Comparison of ENCODE assay signal across 13 cellular contexts in genomic region chr13:96771501-96772367, GRCh38.
A peak's percentile ranks its signal among the peaks of the same experiment; 100 is the strongest.
DNase-seq lines count a peak whose midpoint lies in the region; ATAC-seq and TF ChIP-seq lines count a peak whose summit lies in the region.
"Had no signal": no experiment of that assay in that cellular context is flagged by ENCODE, and none has a peak within 500 bp of the region (broad histone marks: within the 10 kb centered on the region; RNA-seq: fewer than 3 reads in every experiment).

No MANE protein-coding gene starts in this region.

- H4K20me1 ChIP-seq in HCT116 (ENCODE audit: insufficient read depth): no peaks in the 10 kb centered on the region

- H3K9me3 ChIP-seq in HCT116 (ENCODE audit: control insufficient read depth in 1 of 2, insufficient read depth in 1 of 2, low read depth in 1 of 2, low read length in 2 of 2) (no peaks in the 10 kb centered on the region), spleen (peaks cover 0 to 8% (median 0%) of the 10 kb centered on the region in 8 donors)
- H3K9me3 ChIP-seq: sigmoid colon had no signal

- no peak overlapping the region for H3K27ac Mint-ChIP-seq in activated CD4-positive, alpha-beta T cell treated with anti-CD3 and anti-CD28 coated beads for 36 hours
- H3K27ac Mint-ChIP-seq: activated naive CD8-positive, alpha-beta T cell; stimulated activated effector memory CD8-positive, alpha-beta T cell treated with anti-CD3 and anti-CD28 coated beads, Interleukin-12 subunit alpha, Interleukin-12 subunit beta, amount 100 ng/mL, for 72 hours had no signal

- H3K27me3 ChIP-seq in HCT116 (ENCODE audit: insufficient read depth, low read length): peaks cover 11% of the 10 kb centered on the region; the same call in 1 of the 2 replicates
- H3K27me3 ChIP-seq in spleen (replicated peaks in 1 of 7): no peaks in the 10 kb centered on the region
- H3K27me3 ChIP-seq: sigmoid colon had no signal

- H3K4me1 ChIP-seq in HCT116 (ENCODE audit: control insufficient read depth in 1 of 2, insufficient read depth in 2 of 2, low read length in 2 of 2): no peaks in the 10 kb centered on the region
- no peaks in the 10 kb centered on the region for H3K4me1 ChIP-seq in spleen
- H3K4me1 ChIP-seq: sigmoid colon had no signal

- no peaks in the 10 kb centered on the region for H3K79me2 ChIP-seq in HCT116 (ENCODE audit: insufficient read depth, low read length)

- POLR2A ChIA-PET in HCT116 (lab: Charles Lee): no interaction called here
- POLR2A ChIA-PET in activated CD4-positive, alpha-beta T cell treated with anti-CD3 and anti-CD28 coated beads for 36 hours (lab: Charles Lee): no interaction called here

- TF ChIP-seq RAD21 in HCT116 (IDR thresholded peaks at IDR 0.05; ENCODE audit: low read depth): no peak

- no peaks in the 10 kb centered on the region for H3K36me3 ChIP-seq in HCT116 (ENCODE audit: control insufficient read depth in 1 of 2, insufficient read depth in 2 of 2, low read length in 2 of 2)
- H3K36me3 ChIP-seq in spleen: no peaks in the 10 kb centered on the region
- H3K36me3 ChIP-seq: sigmoid colon had no signal

- H3K9me2 ChIP-seq in HCT116 (ENCODE audit: insufficient read depth): no peaks in the 10 kb centered on the region

- H3K4me3 ChIP-seq in HCT116 (replicated peaks in 1 of 2; ENCODE audit: low read depth in 1 of 2, low read length in 2 of 2) (no peak overlapping the region), spleen (no peak overlapping the region)
- H3K4me3 ChIP-seq: sigmoid colon had no signal

- CTCF ChIA-PET in HCT116 (lab: Charles Lee): no interaction called here
- CTCF ChIA-PET in activated CD4-positive, alpha-beta T cell treated with anti-CD3 and anti-CD28 coated beads for 36 hours (lab: Charles Lee): no interaction called here

- BruUV-seq in HCT116 (replicated peaks; lab: Mats Ljungman, UMichigan): no TSS peak

- no peak overlapping the region for H2AFZ ChIP-seq in HCT116 (ENCODE audit: low read depth, low read length, poor library complexity, severe bottlenecking)

- intact Hi-C loops in HCT116 (cut with micrococcal nuclease): no loop called here
- intact Hi-C loops in activated CD4-positive, alpha-beta T cell treated with anti-CD3 and anti-CD28 coated beads for 36 hours (cut with DNase I, micrococcal nuclease): no loop called here
- intact Hi-C loops in spleen (cut with DNase I; ENCODE audit: low total_unique reads): no loop called here

- H3K4me3 Mint-ChIP-seq in activated CD4-positive, alpha-beta T cell treated with anti-CD3 and anti-CD28 coated beads for 36 hours: no peak overlapping the region
- H3K4me3 Mint-ChIP-seq: activated naive CD8-positive, alpha-beta T cell; stimulated activated effector memory CD8-positive, alpha-beta T cell treated with anti-CD3 and anti-CD28 coated beads, Interleukin-12 subunit alpha, Interleukin-12 subunit beta, amount 100 ng/mL, for 72 hours had no signal

- no peak overlapping the region for H3K9ac ChIP-seq in HCT116 (ENCODE audit: low read length)

- in situ Hi-C loops in KBM-7 (cut with MboI; ENCODE audit: low pct_unique_long_range_greater_than_20kb, low sequenced_read_pairs): no loop called here

- DNase-seq in NCI-H345 (lab: John Stamatoyannopoulos, UW): peak; percentile 14
- DNase-seq in NCI-H345 treated with DMSO at 0.1 percent for 48 hours (lab: John Stamatoyannopoulos, UW; ENCODE audit: unreplicated experiment): no peak
- DNase-seq in HCT116 (ENCODE audit: low read depth, low spot score): no peak
- DNase-seq in KBM-7: peak; percentile 3
- DNase-seq in midbrain (lab: John Stamatoyannopoulos, UW): peak; percentile 23
- no peak for DNase-seq in dedifferentiated amniotic fluid mesenchymal stem cell (ENCODE audit: extremely low spot score)
- no peak for DNase-seq in activated CD4-positive, alpha-beta T cell treated with anti-CD3 and anti-CD28 coated beads for 36 hours
- DNase-seq in spleen: no peak
- DNase-seq: ACHN, NCI-H526, sigmoid colon had no signal

- 61 to 68% (median 64%) methylated on average over 6 of the region's 6 CpGs for WGBS in spleen, 5 donors

- H3K27ac ChIP-seq in HCT116 (ENCODE audit: low read depth, low read length) (no peak overlapping the region), spleen (no peak overlapping the region)
- H3K27ac ChIP-seq: sigmoid colon had no signal

- no peak overlapping the region for H3K4me2 ChIP-seq in HCT116 (ENCODE audit: low read length)

- TF ChIP-seq POLR2A in HCT116 (IDR thresholded peaks at IDR 0.05; ENCODE audit: borderline replicate concordance, extremely low read depth, insufficient read depth, insufficient read length) (no peak), spleen (IDR thresholded peaks at IDR 0.05) (no peak)

- H3K9me3 Mint-ChIP-seq in activated CD4-positive, alpha-beta T cell treated with anti-CD3 and anti-CD28 coated beads for 36 hours (ENCODE audit: low read depth): peaks cover 9% of the 10 kb centered on the region

- H3K36me3 Mint-ChIP-seq in activated CD4-positive, alpha-beta T cell treated with anti-CD3 and anti-CD28 coated beads for 36 hours (ENCODE audit: low read depth): no peaks in the 10 kb centered on the region
- H3K36me3 Mint-ChIP-seq: activated naive CD8-positive, alpha-beta T cell; stimulated activated effector memory CD8-positive, alpha-beta T cell treated with anti-CD3 and anti-CD28 coated beads, Interleukin-12 subunit alpha, Interleukin-12 subunit beta, amount 100 ng/mL, for 72 hours had no signal

- no peak for TF ChIP-seq CTCF in HCT116 (IDR thresholded peaks at IDR 0.05 in 2 of 3, conservative IDR thresholded peaks at IDR 0.05 in 1 of 3; ENCODE audit: borderline replicate concordance in 1 of 3, insufficient read depth in 1 of 3, low read depth in 2 of 3, low read length in 2 of 3)
- TF ChIP-seq CTCF in spleen (IDR thresholded peaks at IDR 0.05 in 8 of 11, conservative IDR thresholded peaks at IDR 0.05 in 3 of 11): no peak

- RAD21 ChIA-PET in HCT116 (lab: Charles Lee; ENCODE audit: low non-redundant PET in 1 of 2, low total read pairs in 2 of 2, uncharacterized antibody in 2 of 2, unreplicated experiment in 2 of 2): no interaction called here

- no peak for ATAC-seq in HCT116
- ATAC-seq in activated CD4-positive, alpha-beta T cell treated with anti-CD3 and anti-CD28 coated beads for 36 hours: no peak
- ATAC-seq: stimulated activated effector memory CD8-positive, alpha-beta T cell treated with anti-CD3 and anti-CD28 coated beads, Interleukin-12 subunit alpha, Interleukin-12 subunit beta, amount 100 ng/mL, for 72 hours had no signal

- H3K4me1 Mint-ChIP-seq in activated CD4-positive, alpha-beta T cell treated with anti-CD3 and anti-CD28 coated beads for 36 hours: no peaks in the 10 kb centered on the region
- H3K4me1 Mint-ChIP-seq: stimulated activated effector memory CD8-positive, alpha-beta T cell treated with anti-CD3 and anti-CD28 coated beads, Interleukin-12 subunit alpha, Interleukin-12 subunit beta, amount 100 ng/mL, for 72 hours had no signal

- H3K27me3 Mint-ChIP-seq in activated CD4-positive, alpha-beta T cell treated with anti-CD3 and anti-CD28 coated beads for 36 hours: no peaks in the 10 kb centered on the region
- H3K27me3 Mint-ChIP-seq: activated naive CD8-positive, alpha-beta T cell had no signal

TF ChIP-seq in HCT116, 20 proteins besides CTCF, POLR2A, EP300 and RAD21:
- no peak for TF ChIP-seq ZFX (IDR thresholded peaks at IDR 0.05)
- TF ChIP-seq POLR2AphosphoS5 (IDR thresholded peaks at IDR 0.05; ENCODE audit: low read depth, low read length): no peak
- TF ChIP-seq YY1 (IDR thresholded peaks at IDR 0.05; ENCODE audit: extremely low read depth, insufficient replicate concordance, low read depth, low read length): no peak
- no peak for TF ChIP-seq MAX (IDR thresholded peaks at IDR 0.05)
- no peak for TF ChIP-seq EZH2 (IDR thresholded peaks at IDR 0.05)
- no peak for TF ChIP-seq ZNF274 (IDR thresholded peaks at IDR 0.05; ENCODE audit: low read depth, low read length)
- TF ChIP-seq CEBPB (IDR thresholded peaks at IDR 0.05; ENCODE audit: low read depth): peak; percentile 43; the same call in 1 of the 2 replicates
- no peak for TF ChIP-seq TCF7L2 (IDR thresholded peaks at IDR 0.05; ENCODE audit: borderline replicate concordance, extremely low read depth, insufficient read depth, insufficient read length)

Comparison
In these comparisons a context has a peak if more than half of its experiments do, and no peak if none do; other contexts are left out.
1. DNase-seq: peak in NCI-H345 (single experiment), KBM-7 (single experiment) and midbrain (single experiment); none in NCI-H345 treated with DMSO at 0.1 percent for 48 hours (single experiment), HCT116 (single experiment), dedifferentiated amniotic fluid mesenchymal stem cell (single experiment), activated CD4-positive, alpha-beta T cell treated with anti-CD3 and anti-CD28 coated beads for 36 hours (single experiment) and spleen (single experiment).